In the genomic region with DNA sequence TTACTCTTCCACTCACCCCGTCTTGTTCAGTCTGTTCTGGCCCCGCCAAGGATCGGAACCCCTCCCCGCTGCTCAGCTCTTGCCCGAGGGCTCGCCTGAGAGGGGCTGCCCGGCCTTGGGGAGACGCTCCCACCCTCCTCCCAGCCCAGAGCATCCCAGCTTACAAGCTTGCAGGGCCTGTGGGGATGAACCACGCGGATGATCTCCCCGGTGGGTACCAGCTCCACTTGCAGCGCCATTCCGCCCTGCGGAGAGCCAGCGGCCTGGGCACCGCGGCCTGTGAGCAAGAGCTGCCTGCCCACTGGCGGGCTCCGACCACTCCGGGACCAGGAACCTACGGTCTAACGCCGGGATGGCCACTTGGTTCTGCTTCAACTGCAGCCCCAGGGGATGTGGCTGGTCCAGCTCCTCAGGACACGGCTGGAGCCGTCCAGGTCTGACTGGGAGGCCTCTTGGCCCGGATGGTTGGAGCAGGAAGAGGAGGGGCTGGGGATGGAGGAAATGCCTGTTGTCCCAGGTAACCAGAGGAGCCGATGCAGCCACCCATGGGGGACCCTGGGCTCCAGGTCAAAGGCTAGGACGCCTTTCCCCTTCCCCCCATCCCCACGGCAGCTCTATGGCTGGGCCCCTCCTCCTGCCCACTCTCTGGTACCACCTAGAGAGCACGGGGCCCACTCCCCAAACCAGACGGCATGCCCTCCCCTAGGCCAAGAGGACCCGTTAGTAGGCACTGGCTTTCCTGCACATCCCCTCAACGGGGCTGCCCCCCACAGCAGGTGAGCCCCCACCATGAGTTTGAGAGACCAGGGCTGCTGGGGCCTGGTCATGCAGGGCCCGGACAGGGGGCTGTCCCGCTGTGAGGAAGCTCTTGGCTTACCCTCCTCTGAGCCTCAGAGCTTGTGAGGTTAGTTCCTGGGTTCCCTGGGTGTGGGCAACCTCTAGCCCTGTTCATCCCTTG, we compare ENCODE assay signal across 8 cellular contexts. TPM values are rescaled to one million over a fixed set of nuclear protein-coding genes. Genes with fewer than 3 reads are reported as not detected.
A peak's percentile ranks its signal among the peaks of the same experiment; 100 is the strongest.
DNase-seq lines count a peak whose midpoint lies in the region; ATAC-seq and TF ChIP-seq lines count a peak whose summit lies in the region.

A gene with protein sequence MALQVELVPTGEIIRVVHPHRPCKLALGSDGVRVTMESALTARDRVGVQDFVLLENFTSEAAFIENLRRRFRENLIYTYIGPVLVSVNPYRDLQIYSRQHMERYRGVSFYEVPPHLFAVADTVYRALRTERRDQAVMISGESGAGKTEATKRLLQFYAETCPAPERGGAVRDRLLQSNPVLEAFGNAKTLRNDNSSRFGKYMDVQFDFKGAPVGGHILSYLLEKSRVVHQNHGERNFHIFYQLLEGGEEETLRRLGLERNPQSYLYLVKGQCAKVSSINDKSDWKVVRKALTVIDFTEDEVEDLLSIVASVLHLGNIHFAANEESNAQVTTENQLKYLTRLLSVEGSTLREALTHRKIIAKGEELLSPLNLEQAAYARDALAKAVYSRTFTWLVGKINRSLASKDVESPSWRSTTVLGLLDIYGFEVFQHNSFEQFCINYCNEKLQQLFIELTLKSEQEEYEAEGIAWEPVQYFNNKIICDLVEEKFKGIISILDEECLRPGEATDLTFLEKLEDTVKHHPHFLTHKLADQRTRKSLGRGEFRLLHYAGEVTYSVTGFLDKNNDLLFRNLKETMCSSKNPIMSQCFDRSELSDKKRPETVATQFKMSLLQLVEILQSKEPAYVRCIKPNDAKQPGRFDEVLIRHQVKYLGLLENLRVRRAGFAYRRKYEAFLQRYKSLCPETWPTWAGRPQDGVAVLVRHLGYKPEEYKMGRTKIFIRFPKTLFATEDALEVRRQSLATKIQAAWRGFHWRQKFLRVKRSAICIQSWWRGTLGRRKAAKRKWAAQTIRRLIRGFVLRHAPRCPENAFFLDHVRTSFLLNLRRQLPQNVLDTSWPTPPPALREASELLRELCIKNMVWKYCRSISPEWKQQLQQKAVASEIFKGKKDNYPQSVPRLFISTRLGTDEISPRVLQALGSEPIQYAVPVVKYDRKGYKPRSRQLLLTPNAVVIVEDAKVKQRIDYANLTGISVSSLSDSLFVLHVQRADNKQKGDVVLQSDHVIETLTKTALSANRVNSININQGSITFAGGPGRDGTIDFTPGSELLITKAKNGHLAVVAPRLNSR (minus strand): TSS at position 438 of the 958 bp plus-strand sequence. CDS start 199 bp downstream, at position 239.

- peaks cover 30 to 58% (median 45%) of the 10 kb centered on the region in 3 donors for H3K27me3 Mint-ChIP-seq in CD14-positive monocyte (ENCODE audit: low read depth in 3 of 3)
- peaks cover 0 to 4% (median 0%) of the 10 kb centered on the region in 5 donors for H3K27me3 Mint-ChIP-seq in naive thymus-derived CD4-positive, alpha-beta T cell

- H3K9me3 Mint-ChIP-seq in CD14-positive monocyte, result peaks cover 0 to 2% (median 0%) of the 10 kb centered on the region in 7 donors
- H3K9me3 Mint-ChIP-seq in naive thymus-derived CD4-positive, alpha-beta T cell, result peaks cover 0 to 2% (median 0%) of the 10 kb centered on the region in 11 donors

- no peak for TF ChIP-seq CTCF in CD14-positive monocyte (IDR thresholded peaks at IDR 0.05)
- TF ChIP-seq CTCF in PC-9 (conservative IDR thresholded peaks at IDR 0.05), result no peak
- no peak for TF ChIP-seq CTCF in epithelial cell of esophagus (IDR thresholded peaks at IDR 0.05; ENCODE audit: insufficient read depth, low read depth, low read length, missing control alignments)
- no peak for TF ChIP-seq CTCF in GM13976 (IDR thresholded peaks at IDR 0.05; ENCODE audit: borderline replicate concordance, control extremely low read depth, extremely low read depth, insufficient read depth, missing control alignments)
- TF ChIP-seq CTCF in GM10266 (IDR thresholded peaks at IDR 0.05; ENCODE audit: control insufficient read depth, insufficient read depth, low read depth, missing control alignments), result no peak

- H3K4me2 ChIP-seq in PC-9, result peak within 1 kb of the TSS; percentile 98

- no peaks in the 10 kb centered on the region for H3K9me2 ChIP-seq in PC-9 (ENCODE audit: insufficient read depth)

- H3K79me2 ChIP-seq in PC-9 (ENCODE audit: low read depth), result peaks cover 24% of the 10 kb centered on the region

- ATAC-seq in naive thymus-derived CD4-positive, alpha-beta T cell, result no peak
- ATAC-seq in HG03442 (IDR thresholded peaks at IDR 0.05; ENCODE audit: unreplicated experiment), result no peak

- intact Hi-C loops in CD14-positive monocyte (cut with micrococcal nuclease) (loop anchor here (5.0 kb wide), 1 partner anchor 35 kb away; a partner anchor contains a TSS), PC-9 (cut with micrococcal nuclease; ENCODE audit: unreplicated experiment) (no loop called here)
- intact Hi-C loops in naive thymus-derived CD4-positive, alpha-beta T cell (cut with micrococcal nuclease), result no loop called here

- no peaks in the 10 kb centered on the region for H3K27me3 ChIP-seq in PC-9 (ENCODE audit: insufficient read depth, low read depth)
- no peaks in the 10 kb centered on the region for H3K27me3 ChIP-seq in naive thymus-derived CD4-positive, alpha-beta T cell (ENCODE audit: control insufficient read depth in 2 of 2, insufficient read depth in 2 of 2, low read length in 2 of 2)

- POLR2A ChIA-PET in PC-9 (lab: Charles Lee; ENCODE audit: unreplicated experiment), result interaction anchor here (0.6 kb wide), 3 partner anchors 11 to 147 kb away, joined by 3 to 5 read pairs (median 3); no protein-coding TSS in a partner anchor
- POLR2A ChIA-PET in naive thymus-derived CD4-positive, alpha-beta T cell (lab: Charles Lee), result interaction anchor here (0.6 to 1.1 kb wide), 4 partner anchors 24 to 272 kb away, joined by 3 read pairs; a partner anchor contains a TSS

- no peaks in the 10 kb centered on the region for H3K36me3 ChIP-seq in PC-9 (ENCODE audit: low read depth)
- peaks cover 0 to 27% (median 0%) of the 10 kb centered on the region in 3 experiments for H3K36me3 ChIP-seq in naive thymus-derived CD4-positive, alpha-beta T cell (ENCODE audit: control insufficient read depth in 2 of 3, insufficient read depth in 3 of 3, low read length in 3 of 3)

- BruUV-seq in PC-9 (replicated peaks; lab: Mats Ljungman, UMichigan), result no TSS peak

- peaks cover 33% of the 10 kb centered on the region for H3K4me1 ChIP-seq in PC-9 (replicated peaks; ENCODE audit: insufficient read depth)
- H3K4me1 ChIP-seq in naive thymus-derived CD4-positive, alpha-beta T cell (ENCODE audit: control insufficient read depth in 2 of 2, insufficient read depth in 2 of 2, low read length in 2 of 2), result peaks cover 9 to 34% of the 10 kb centered on the region in 2 donors

- peak within 1 kb of the TSS; percentile 82 to 93 for H3K4me3 Mint-ChIP-seq in CD14-positive monocyte
- H3K4me3 Mint-ChIP-seq in naive thymus-derived CD4-positive, alpha-beta T cell, result peak within 1 kb of the TSS; percentile 76 to 91 (median 85)

- in situ Hi-C loops in GM13976 (cut with MboI; ENCODE audit: low sequenced_read_pairs, unreplicated experiment), result no loop called here

- peak within 1 kb of the TSS in 6 of 7 donors; percentile 64 to 82 (median 77) for H3K27ac Mint-ChIP-seq in CD14-positive monocyte
- H3K27ac Mint-ChIP-seq in naive thymus-derived CD4-positive, alpha-beta T cell, result peak within 1 kb of the TSS in 6 of 9 donors; percentile 21 to 88 (median 72)

- peaks cover 40 to 44% of the 10 kb centered on the region in 2 donors for H3K36me3 Mint-ChIP-seq in CD14-positive monocyte
- peaks cover 0 to 4% (median 0%) of the 10 kb centered on the region in 5 donors for H3K36me3 Mint-ChIP-seq in naive thymus-derived CD4-positive, alpha-beta T cell

- H3K27ac ChIP-seq in PC-9, result no peak within 1 kb of the TSS
- no peak within 1 kb of the TSS for H3K27ac ChIP-seq in naive thymus-derived CD4-positive, alpha-beta T cell (ENCODE audit: low read depth, low read length)

- H2AFZ ChIP-seq in PC-9, result peak within 1 kb of the TSS; percentile 79

- H3K4me1 Mint-ChIP-seq in CD14-positive monocyte, result peaks cover 41% of the 10 kb centered on the region
- H3K4me1 Mint-ChIP-seq in naive thymus-derived CD4-positive, alpha-beta T cell, result peaks cover 0 to 43% (median 35%) of the 10 kb centered on the region in 7 donors

- CTCF ChIA-PET in PC-9 (lab: Charles Lee), result interaction anchor here (0.7 to 1.0 kb wide), 2 partner anchors 23 to 132 kb away, joined by 3 read pairs; no protein-coding TSS in a partner anchor
- CTCF ChIA-PET in naive thymus-derived CD4-positive, alpha-beta T cell (lab: Charles Lee), result no interaction called here

- no peaks in the 10 kb centered on the region for H3K9me3 ChIP-seq in PC-9 (ENCODE audit: insufficient read depth, low read depth)
- no peaks in the 10 kb centered on the region for H3K9me3 ChIP-seq in naive thymus-derived CD4-positive, alpha-beta T cell (ENCODE audit: control insufficient read depth in 2 of 3, low read length in 3 of 3)

- peaks cover 50% of the 10 kb centered on the region; the same call in 1 of the 2 replicates for H3F3A ChIP-seq in PC-9 (ENCODE audit: insufficient read depth, low read depth)

- H4K20me1 ChIP-seq in PC-9 (ENCODE audit: insufficient read depth), result no peaks in the 10 kb centered on the region

- DNase-seq in CD14-positive monocyte (ENCODE audit: low spot score) (no peak), PC-9 (no peak), epithelial cell of esophagus (ENCODE audit: low read depth) (no peak), GM13976 (ENCODE audit: low spot score) (no peak), occipital lobe (lab: John Stamatoyannopoulos, UW) (no peak), GM10266 (ENCODE audit: extremely low spot score) (no peak)
- peak in 1 of 9 donors; percentile 10 for DNase-seq in naive thymus-derived CD4-positive, alpha-beta T cell

- H3K4me3 ChIP-seq in PC-9 (peak within 1 kb of the TSS; percentile 69; the same call in 1 of the 2 replicates), epithelial cell of esophagus (ENCODE audit: low read length) (peak within 1 kb of the TSS; percentile 27)
- peak within 1 kb of the TSS; percentile 44 for H3K4me3 ChIP-seq in naive thymus-derived CD4-positive, alpha-beta T cell (ENCODE audit: low read length)

RNA-seq across cellular contexts. Expression of the gene that starts here (rescaled TPM):
- 1 to 10 TPM; 2.5 to 3.1 TPM for polyA plus RNA-seq in CD14-positive monocyte
- total RNA-seq in PC-9 (2021) (237 and 261 TPM in 2 replicates), occipital lobe (7.3 TPM)
- 10 to 100 TPM; 10.3 to 37.0 (median 23.6) TPM for total RNA-seq in naive thymus-derived CD4-positive, alpha-beta T cell
- polyA plus RNA-seq in naive thymus-derived CD4-positive, alpha-beta T cell, result 1 to 10 TPM; 4.4 to 4.7 TPM

Comparison
In these comparisons a context has a peak if more than half of its experiments do, and no peak if none do; other contexts are left out.
1. intact Hi-C loops: an anchor here in CD14-positive monocyte (5.0 kb wide); none called in PC-9 and naive thymus-derived CD4-positive, alpha-beta T cell.